Comparison of ENCODE assay signal across 22 cellular contexts in genomic region chr13:98240974-98241373, GRCh38.
"Had no signal": no experiment of that assay in that cellular context is flagged by ENCODE, and none has a peak within 500 bp of the region (broad histone marks: within the 10 kb centered on the region; RNA-seq: fewer than 3 reads in every experiment).

No MANE protein-coding gene starts in this region.

- H3K9ac ChIP-seq: parathyroid adenoma had no signal

- H3K4me3 Mint-ChIP-seq: neural crest cell had no signal

- H3K27ac ChIP-seq: dorsolateral prefrontal cortex, parathyroid adenoma, psoas muscle, sigmoid colon, skin epidermis, stomach, thoracic aorta, transverse colon had no signal

- DNase-seq: central memory CD4-positive, alpha-beta T cell; cortex of kidney; dorsolateral prefrontal cortex; effector CD8-positive, alpha-beta T cell; foreskin melanocyte; head of caudate nucleus; hippocampal formation; kidney glomerular epithelial cell; midbrain; occipital lobe; psoas muscle; retina; sigmoid colon; stimulated activated CD4-positive, alpha-beta T cell treated with anti-CD3 and anti-CD28 coated beads, Interleukin-2, amount 100 ng/mL, for 24 hours; stimulated activated CD4-positive, alpha-beta T cell treated with anti-CD3 and anti-CD28 coated beads, Interleukin-4, amount 100 ng/mL, for 4 hours; stomach; substantia nigra; transverse colon had no signal

- H3K9me3 Mint-ChIP-seq: neural crest cell had no signal

- H3K4me1 ChIP-seq: parathyroid adenoma, psoas muscle, sigmoid colon, stomach, transverse colon had no signal

- H3K9me3 ChIP-seq: psoas muscle, sigmoid colon, stomach, thoracic aorta, transverse colon had no signal

- ATAC-seq: psoas muscle had no signal

- H2AFZ ChIP-seq: parathyroid adenoma had no signal

- H3K27me3 ChIP-seq: dorsolateral prefrontal cortex, sigmoid colon, stomach, transverse colon had no signal

- H3K36me3 ChIP-seq: sigmoid colon, stomach, thoracic aorta, transverse colon had no signal

- H3K4me3 ChIP-seq: dorsolateral prefrontal cortex, psoas muscle, sigmoid colon, skin epidermis, stomach, thoracic aorta, transverse colon had no signal
